ENCODE assay signal across 11 cellular contexts in genomic region chr17:2262146-2262587, GRCh38. TPM values are rescaled to one million over a fixed set of nuclear protein-coding genes. Genes with fewer than 3 reads are reported as not detected.
DNase-seq lines count a peak whose midpoint lies in the region; ATAC-seq and TF ChIP-seq lines count a peak whose summit lies in the region.
"Had no signal": no experiment of that assay in that cellular context is flagged by ENCODE, and none has a peak within 500 bp of the region (broad histone marks: within the 10 kb centered on the region; RNA-seq: fewer than 3 reads in every experiment).

No MANE protein-coding gene starts in this region.

- H3K4me1 Mint-ChIP-seq in activated naive CD4-positive, alpha-beta T cell treated with anti-CD3 and anti-CD28 coated beads for 36 hours (ENCODE audit: low read depth) = peaks cover 89% of the 10 kb centered on the region
- peaks cover 62% of the 10 kb centered on the region for H3K4me1 Mint-ChIP-seq in activated T-helper 17 cell treated with anti-CD3 and anti-CD28 coated beads, Interleukin-2, amount 50 U/mL, for 72 hours

- no peak for ATAC-seq in activated T-helper 17 cell treated with anti-CD3 and anti-CD28 coated beads, Interleukin-2, amount 50 U/mL, for 72 hours (replicated peaks)
- no peak for ATAC-seq in GM21390 (IDR thresholded peaks at IDR 0.05; ENCODE audit: unreplicated experiment)

- no peak for DNase-seq in activated naive CD4-positive, alpha-beta T cell treated with anti-CD3 and anti-CD28 coated beads for 36 hours
- DNase-seq in activated naive CD4-positive, alpha-beta T cell treated with anti-CD3 and anti-CD28 coated beads, Interleukin-2, amount 50 U/mL, for 16 hours = no peak
- DNase-seq in foreskin fibroblast (peak; percentile 62 to 82), COR-L47 (lab: John Stamatoyannopoulos, UW) (no peak), retina (no peak)
- DNase-seq: hippocampal formation, SIG-M5 had no signal

- 92% methylated on average over 1 of the region's 1 CpG for WGBS in thymus

- H3K27me3 Mint-ChIP-seq in activated naive CD4-positive, alpha-beta T cell treated with anti-CD3 and anti-CD28 coated beads for 36 hours (ENCODE audit: low read depth) = no peaks in the 10 kb centered on the region
- H3K27me3 Mint-ChIP-seq in activated T-helper 17 cell treated with anti-CD3 and anti-CD28 coated beads, Interleukin-2, amount 50 U/mL, for 72 hours = no peaks in the 10 kb centered on the region

- H3K27ac Mint-ChIP-seq in activated naive CD4-positive, alpha-beta T cell treated with anti-CD3 and anti-CD28 coated beads for 36 hours = peak overlapping the region; percentile 100
- peak overlapping the region; percentile 96 for H3K27ac Mint-ChIP-seq in activated T-helper 17 cell treated with anti-CD3 and anti-CD28 coated beads, Interleukin-2, amount 50 U/mL, for 72 hours

- peaks cover 18% of the 10 kb centered on the region for H3K36me3 Mint-ChIP-seq in activated naive CD4-positive, alpha-beta T cell treated with anti-CD3 and anti-CD28 coated beads for 36 hours (ENCODE audit: low read depth)
- H3K36me3 Mint-ChIP-seq in activated T-helper 17 cell treated with anti-CD3 and anti-CD28 coated beads, Interleukin-2, amount 50 U/mL, for 72 hours (ENCODE audit: low read depth) = peaks cover 83% of the 10 kb centered on the region

- peak overlapping the region; percentile 31 for H3K27ac ChIP-seq in thymus (ENCODE audit: low read depth)
- H3K27ac ChIP-seq: C4-2B had no signal

- intact Hi-C loops in activated naive CD4-positive, alpha-beta T cell treated with anti-CD3 and anti-CD28 coated beads for 36 hours (cut with micrococcal nuclease) = loop anchor here (5.0 kb wide), 1 partner anchor 140 kb away; the partner anchor contains the start of gene MNT

- no peaks in the 10 kb centered on the region for H3K9me3 Mint-ChIP-seq in activated naive CD4-positive, alpha-beta T cell treated with anti-CD3 and anti-CD28 coated beads for 36 hours
- no peaks in the 10 kb centered on the region for H3K9me3 Mint-ChIP-seq in activated T-helper 17 cell treated with anti-CD3 and anti-CD28 coated beads, Interleukin-2, amount 50 U/mL, for 72 hours

- TF ChIP-seq CTCF in foreskin fibroblast (IDR thresholded peaks at IDR 0.05; ENCODE audit: low read depth, low read length) = no peak

- CTCF ChIA-PET in activated naive CD4-positive, alpha-beta T cell treated with anti-CD3 and anti-CD28 coated beads for 36 hours (lab: Charles Lee) = interaction anchor here (0.9 to 1.5 kb wide), 5 partner anchors 8 to 208 kb away, joined by 3 to 7 read pairs (median 6); partner anchors contain the start of gene HIC1

- no peaks in the 10 kb centered on the region for H3K9me3 ChIP-seq in thymus (ENCODE audit: control insufficient read depth)

- no peaks in the 10 kb centered on the region for H3K27me3 ChIP-seq in thymus (ENCODE audit: control insufficient read depth, insufficient read depth)

- peak overlapping the region; percentile 6 for H3K4me3 Mint-ChIP-seq in activated naive CD4-positive, alpha-beta T cell treated with anti-CD3 and anti-CD28 coated beads for 36 hours
- H3K4me3 Mint-ChIP-seq in activated T-helper 17 cell treated with anti-CD3 and anti-CD28 coated beads, Interleukin-2, amount 50 U/mL, for 72 hours = peak overlapping the region; percentile 78

- no peak overlapping the region for H3K4me3 ChIP-seq in foreskin fibroblast (ENCODE audit: low read depth in 1 of 2, low read length in 2 of 2)
- no peak overlapping the region for H3K4me3 ChIP-seq in thymus (ENCODE audit: low read length)

- peaks cover 11% of the 10 kb centered on the region for H3K36me3 ChIP-seq in thymus (ENCODE audit: control insufficient read depth, insufficient read depth)

- peaks cover 16% of the 10 kb centered on the region for H3K4me1 ChIP-seq in thymus (ENCODE audit: control insufficient read depth, insufficient read depth, low read length)

RNA-seq across cellular contexts. Expression of gene SMG6, which starts 41.4 kb away (rescaled TPM):
- 10 to 100 TPM; 18.8 to 20.7 TPM for total RNA-seq in activated naive CD4-positive, alpha-beta T cell treated with anti-CD3 and anti-CD28 coated beads for 36 hours
- 10 to 100 TPM; 39.0 to 52.8 TPM for total RNA-seq in activated T-helper 17 cell treated with anti-CD3 and anti-CD28 coated beads, Interleukin-2, amount 50 U/mL, for 72 hours
- 30.0 TPM for polyA plus RNA-seq in thymus

RNA-seq across cellular contexts. Expression of gene SRR, which starts 41.6 kb away (rescaled TPM):
- 10 to 100 TPM in 1 of 2 experiments, 1 to 10 TPM in 1; 8.9 to 10.2 TPM for total RNA-seq in activated naive CD4-positive, alpha-beta T cell treated with anti-CD3 and anti-CD28 coated beads for 36 hours
- 10 to 100 TPM; 11.8 to 19.1 TPM for total RNA-seq in activated T-helper 17 cell treated with anti-CD3 and anti-CD28 coated beads, Interleukin-2, amount 50 U/mL, for 72 hours
- polyA plus RNA-seq in thymus = 8.3 TPM

Comparison
In these comparisons a context has a peak if more than half of its experiments do, and no peak if none do; other contexts are left out.
1. DNase-seq: peak in foreskin fibroblast (2 of 2); none in activated naive CD4-positive, alpha-beta T cell treated with anti-CD3 and anti-CD28 coated beads for 36 hours (single experiment), activated naive CD4-positive, alpha-beta T cell treated with anti-CD3 and anti-CD28 coated beads, Interleukin-2, amount 50 U/mL, for 16 hours (single experiment), COR-L47 (single experiment) and retina (single experiment).